Comparison of ENCODE assay signal across 15 cellular contexts in the genomic region with DNA sequence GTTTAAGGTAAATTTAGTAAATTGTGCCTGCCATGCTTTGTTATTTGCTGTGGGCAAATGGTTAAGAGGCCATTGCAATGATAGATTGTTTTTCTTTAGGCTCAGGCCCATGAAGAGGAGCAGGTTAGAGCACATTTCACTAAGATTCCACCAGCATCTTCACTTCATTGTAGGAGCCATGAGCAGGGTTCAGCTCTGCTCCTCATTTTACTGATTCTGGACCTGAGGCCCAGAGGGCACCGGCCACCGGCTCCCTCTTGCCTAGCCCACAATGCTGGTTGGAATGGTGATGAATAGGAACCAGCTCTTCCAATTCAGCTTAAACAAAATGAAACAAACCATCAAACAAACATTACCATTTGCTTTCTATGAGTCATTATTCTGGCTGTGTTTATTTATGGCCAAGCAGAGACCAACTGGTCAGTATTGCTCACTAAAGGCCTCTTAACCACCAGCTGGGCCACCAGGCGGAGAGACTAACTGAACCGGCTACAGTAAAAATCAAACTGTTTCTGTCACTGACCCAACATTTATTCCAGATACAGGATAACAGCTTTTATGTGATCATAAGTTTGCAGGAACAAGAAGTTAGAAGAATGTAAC.
DNase-seq lines count a peak whose midpoint lies in the region; ATAC-seq and TF ChIP-seq lines count a peak whose summit lies in the region.
"Had no signal": no experiment of that assay in that cellular context is flagged by ENCODE, and none has a peak within 500 bp of the region (broad histone marks: within the 10 kb centered on the region; RNA-seq: fewer than 3 reads in every experiment).

No MANE protein-coding gene starts in this region.

- H3K9me3 ChIP-seq in GM23248 (ENCODE audit: low read depth): no peaks in the 10 kb centered on the region
- H3K9me3 ChIP-seq: right atrium auricular region, uterus had no signal

- 26 to 40% methylated on average over 4 of the region's 4 CpGs for WGBS in GM23248 (ENCODE audit: low coverage in 1 of 2, low lambda C conversion rate in 2 of 2, missing lambda C conversion rate in 2 of 2), 2 experiments

- no peaks in the 10 kb centered on the region for H3K9me2 ChIP-seq in GM23248 (ENCODE audit: insufficient read depth)

- H3F3A ChIP-seq in GM23248 (ENCODE audit: insufficient read depth): peaks cover 14% of the 10 kb centered on the region

- in situ Hi-C loops in GM23248 (cut with MboI): no loop called here

- H3K27ac ChIP-seq in GM23248: peak overlapping the region; percentile 61
- H3K27ac ChIP-seq: right atrium auricular region had no signal

- no peaks in the 10 kb centered on the region for H3K36me3 ChIP-seq in GM23248 (ENCODE audit: low read depth)
- H3K36me3 ChIP-seq: right atrium auricular region, uterus had no signal

- peak overlapping the region; percentile 14 for H3K4me2 ChIP-seq in GM23248 (ENCODE audit: unreplicated experiment)

- no peak overlapping the region for H3K9ac ChIP-seq in GM23248

- ATAC-seq in SK-N-SH treated with all-trans-retinoic acid at 6 μM for 48 hours (peak; percentile 48), HG02870 (IDR thresholded peaks at IDR 0.05; ENCODE audit: unreplicated experiment) (no peak), HG02642 (IDR thresholded peaks at IDR 0.05; ENCODE audit: poor library complexity, unreplicated experiment) (no peak), GM18498 (IDR thresholded peaks at IDR 0.05; ENCODE audit: unreplicated experiment) (no peak), HG03442 (IDR thresholded peaks at IDR 0.05; ENCODE audit: unreplicated experiment) (no peak)
- ATAC-seq: stimulated activated naive B cell treated with anti-CD40 and anti-IgM and Interleukin-4, amounts not matched to agents 10 μg/mL and 1 μg/mL and 100 μg/mL, for 72 hours had no signal

- H3K4me1 ChIP-seq in GM23248 (ENCODE audit: insufficient read depth): peaks cover 27% of the 10 kb centered on the region
- H3K4me1 ChIP-seq: right atrium auricular region, uterus had no signal

- no peaks in the 10 kb centered on the region for H4K20me1 ChIP-seq in GM23248 (ENCODE audit: insufficient read depth)

- H3K4me3 ChIP-seq in GM23248 (no peak overlapping the region), fibroblast of villous mesenchyme (ENCODE audit: low read depth, low read length) (no peak overlapping the region)
- H3K4me3 ChIP-seq: right atrium auricular region, uterus had no signal

- no peaks in the 10 kb centered on the region for H3K27me3 ChIP-seq in GM23248 (replicated peaks; ENCODE audit: insufficient read depth)
- H3K27me3 ChIP-seq: right atrium auricular region, uterus had no signal

- peak; percentile 72 for DNase-seq in A172 (ENCODE audit: low spot score)
- peak; percentile 78 for DNase-seq in GM23248
- DNase-seq in fibroblast of villous mesenchyme (ENCODE audit: low read depth): peak; percentile 38
- DNase-seq: activated CD4-positive, CD25-positive, alpha-beta regulatory T cell; naive B cell; NCI-H187; stimulated activated CD4-positive, alpha-beta T cell treated with anti-CD3 and anti-CD28 coated beads, Interleukin-4, amount 100 ng/mL, for 24 hours; stimulated activated naive B cell treated with anti-CD40 and anti-IgM and Interleukin-4, amounts not matched to agents 10 μg/mL and 1 μg/mL and 100 μg/mL, for 72 hours; uterus had no signal

- H3K79me2 ChIP-seq in GM23248 (ENCODE audit: insufficient read depth): no peaks in the 10 kb centered on the region

- no peak for TF ChIP-seq CTCF in fibroblast of villous mesenchyme (IDR thresholded peaks at IDR 0.05; ENCODE audit: insufficient read depth, low read depth, low read length)

- peak overlapping the region; percentile 71 for H2AFZ ChIP-seq in GM23248

TF ChIP-seq in SK-N-SH treated with all-trans-retinoic acid at 6 μM for 48 hours, 23 proteins besides CTCF, POLR2A, EP300 and RAD21:
- TF ChIP-seq GLIS3 (CRISPR knock-in tag; IDR thresholded peaks at IDR 0.05) (no peak), PPARA (CRISPR knock-in tag; IDR thresholded peaks at IDR 0.05; ENCODE audit: borderline replicate concordance) (no peak), CSDC2 (CRISPR knock-in tag; IDR thresholded peaks at IDR 0.05) (no peak), OSR1 (CRISPR knock-in tag; IDR thresholded peaks at IDR 0.05) (no peak), ZC3H10 (CRISPR knock-in tag; IDR thresholded peaks at IDR 0.05) (no peak), TCF4 (CRISPR knock-in tag; IDR thresholded peaks at IDR 0.05; ENCODE audit: borderline replicate concordance) (no peak), BACH2 (CRISPR knock-in tag; IDR thresholded peaks at IDR 0.05; ENCODE audit: borderline replicate concordance) (no peak), SNAI2 (CRISPR knock-in tag; IDR thresholded peaks at IDR 0.05) (no peak), ISL1 (CRISPR knock-in tag; IDR thresholded peaks at IDR 0.05) (no peak), ESRRG (CRISPR knock-in tag; IDR thresholded peaks at IDR 0.05) (no peak)
- TF ChIP-seq, protein P1, sequence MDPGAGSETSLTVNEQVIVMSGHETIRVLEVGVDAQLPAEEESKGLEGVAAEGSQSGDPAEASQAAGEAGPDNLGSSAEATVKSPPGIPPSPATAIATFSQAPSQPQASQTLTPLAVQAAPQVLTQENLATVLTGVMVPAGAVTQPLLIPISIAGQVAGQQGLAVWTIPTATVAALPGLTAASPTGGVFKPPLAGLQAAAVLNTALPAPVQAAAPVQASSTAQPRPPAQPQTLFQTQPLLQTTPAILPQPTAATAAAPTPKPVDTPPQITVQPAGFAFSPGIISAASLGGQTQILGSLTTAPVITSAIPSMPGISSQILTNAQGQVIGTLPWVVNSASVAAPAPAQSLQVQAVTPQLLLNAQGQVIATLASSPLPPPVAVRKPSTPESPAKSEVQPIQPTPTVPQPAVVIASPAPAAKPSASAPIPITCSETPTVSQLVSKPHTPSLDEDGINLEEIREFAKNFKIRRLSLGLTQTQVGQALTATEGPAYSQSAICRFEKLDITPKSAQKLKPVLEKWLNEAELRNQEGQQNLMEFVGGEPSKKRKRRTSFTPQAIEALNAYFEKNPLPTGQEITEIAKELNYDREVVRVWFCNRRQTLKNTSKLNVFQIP (CRISPR knock-in tag; IDR thresholded peaks at IDR 0.05; ENCODE audit: borderline replicate concordance, low read depth): no peak
- TF ChIP-seq, protein P2, sequence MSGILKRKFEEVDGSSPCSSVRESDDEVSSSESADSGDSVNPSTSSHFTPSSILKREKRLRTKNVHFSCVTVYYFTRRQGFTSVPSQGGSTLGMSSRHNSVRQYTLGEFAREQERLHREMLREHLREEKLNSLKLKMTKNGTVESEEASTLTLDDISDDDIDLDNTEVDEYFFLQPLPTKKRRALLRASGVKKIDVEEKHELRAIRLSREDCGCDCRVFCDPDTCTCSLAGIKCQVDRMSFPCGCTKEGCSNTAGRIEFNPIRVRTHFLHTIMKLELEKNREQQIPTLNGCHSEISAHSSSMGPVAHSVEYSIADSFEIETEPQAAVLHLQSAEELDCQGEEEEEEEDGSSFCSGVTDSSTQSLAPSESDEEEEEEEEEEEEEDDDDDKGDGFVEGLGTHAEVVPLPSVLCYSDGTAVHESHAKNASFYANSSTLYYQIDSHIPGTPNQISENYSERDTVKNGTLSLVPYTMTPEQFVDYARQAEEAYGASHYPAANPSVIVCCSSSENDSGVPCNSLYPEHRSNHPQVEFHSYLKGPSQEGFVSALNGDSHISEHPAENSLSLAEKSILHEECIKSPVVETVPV (CRISPR knock-in tag; IDR thresholded peaks at IDR 0.05): no peak
- TF ChIP-seq, protein P3, sequence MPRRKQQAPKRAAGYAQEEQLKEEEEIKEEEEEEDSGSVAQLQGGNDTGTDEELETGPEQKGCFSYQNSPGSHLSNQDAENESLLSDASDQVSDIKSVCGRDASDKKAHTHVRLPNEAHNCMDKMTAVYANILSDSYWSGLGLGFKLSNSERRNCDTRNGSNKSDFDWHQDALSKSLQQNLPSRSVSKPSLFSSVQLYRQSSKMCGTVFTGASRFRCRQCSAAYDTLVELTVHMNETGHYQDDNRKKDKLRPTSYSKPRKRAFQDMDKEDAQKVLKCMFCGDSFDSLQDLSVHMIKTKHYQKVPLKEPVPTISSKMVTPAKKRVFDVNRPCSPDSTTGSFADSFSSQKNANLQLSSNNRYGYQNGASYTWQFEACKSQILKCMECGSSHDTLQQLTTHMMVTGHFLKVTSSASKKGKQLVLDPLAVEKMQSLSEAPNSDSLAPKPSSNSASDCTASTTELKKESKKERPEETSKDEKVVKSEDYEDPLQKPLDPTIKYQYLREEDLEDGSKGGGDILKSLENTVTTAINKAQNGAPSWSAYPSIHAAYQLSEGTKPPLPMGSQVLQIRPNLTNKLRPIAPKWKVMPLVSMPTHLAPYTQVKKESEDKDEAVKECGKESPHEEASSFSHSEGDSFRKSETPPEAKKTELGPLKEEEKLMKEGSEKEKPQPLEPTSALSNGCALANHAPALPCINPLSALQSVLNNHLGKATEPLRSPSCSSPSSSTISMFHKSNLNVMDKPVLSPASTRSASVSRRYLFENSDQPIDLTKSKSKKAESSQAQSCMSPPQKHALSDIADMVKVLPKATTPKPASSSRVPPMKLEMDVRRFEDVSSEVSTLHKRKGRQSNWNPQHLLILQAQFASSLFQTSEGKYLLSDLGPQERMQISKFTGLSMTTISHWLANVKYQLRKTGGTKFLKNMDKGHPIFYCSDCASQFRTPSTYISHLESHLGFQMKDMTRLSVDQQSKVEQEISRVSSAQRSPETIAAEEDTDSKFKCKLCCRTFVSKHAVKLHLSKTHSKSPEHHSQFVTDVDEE (CRISPR knock-in tag; IDR thresholded peaks at IDR 0.05): no peak
